11 cellular contexts compared by ENCODE assay signal in the genomic region with DNA sequence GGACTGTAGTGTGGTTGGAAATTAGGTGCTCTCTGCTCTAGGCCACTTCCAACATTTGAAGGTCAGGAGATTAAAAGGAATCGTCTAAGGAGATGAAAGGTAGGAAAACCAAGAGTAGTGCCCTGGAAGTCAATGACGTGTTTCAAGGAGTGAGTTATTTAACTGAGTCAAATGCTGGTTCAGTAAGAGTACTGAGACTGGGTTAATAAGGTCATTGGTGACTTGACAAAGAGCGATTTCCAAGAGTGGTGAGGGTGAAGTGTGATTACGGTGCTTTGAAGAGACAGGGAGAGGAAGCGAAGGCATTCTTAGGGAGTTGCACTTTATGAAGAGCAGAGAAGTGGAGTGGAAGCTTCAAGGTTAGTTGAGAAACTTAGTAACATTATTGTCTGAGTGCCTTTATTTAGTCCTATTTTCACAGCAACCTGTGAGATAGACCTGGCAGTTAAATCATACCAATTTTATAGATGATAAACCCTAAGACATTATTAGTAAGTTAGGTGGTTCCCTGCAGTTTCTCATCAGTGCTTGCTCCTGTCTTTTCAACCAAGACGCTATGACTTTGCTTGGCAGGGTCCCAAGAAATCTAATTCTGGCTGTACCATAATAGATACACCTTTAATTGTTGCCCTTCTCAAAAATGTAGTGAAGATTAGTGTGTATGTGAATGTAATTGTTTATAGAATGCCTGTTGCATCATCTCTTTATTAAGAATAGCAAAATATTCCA. TPM values are rescaled to one million over a fixed set of nuclear protein-coding genes. Genes with fewer than 3 reads are reported as not detected.
DNase-seq lines count a peak whose midpoint lies in the region; ATAC-seq and TF ChIP-seq lines count a peak whose summit lies in the region.
"Had no signal": no experiment of that assay in that cellular context is flagged by ENCODE, and none has a peak within 500 bp of the region (broad histone marks: within the 10 kb centered on the region; RNA-seq: fewer than 3 reads in every experiment).

No MANE protein-coding gene starts in this region.

- H3K27ac ChIP-seq in RWPE2 (ENCODE audit: poor library complexity, severe bottlenecking) (no peak overlapping the region), epithelial cell of prostate (peak overlapping the region; percentile 33), neuronal stem cell (replicated peaks; ENCODE audit: low read length) (no peak overlapping the region), esophagus muscularis mucosa (replicated peaks in 1 of 4) (peak overlapping the region in 1 of 4 donors; percentile 32)
- H3K27ac ChIP-seq: SJSA1 had no signal

- peaks cover 64% of the 10 kb centered on the region for H3K36me3 Mint-ChIP-seq in activated CD4-positive, alpha-beta T cell treated with anti-CD3 and anti-CD28 coated beads, Interleukin-2, amount 10 ng/mL, durations not matched to agents 7 days and 5 days (ENCODE audit: low read depth)
- H3K36me3 Mint-ChIP-seq in progenitor cell of endocrine pancreas (ENCODE audit: insufficient read depth): peaks cover 28% of the 10 kb centered on the region

- no peaks in the 10 kb centered on the region for H3K9me3 Mint-ChIP-seq in activated CD4-positive, alpha-beta T cell treated with anti-CD3 and anti-CD28 coated beads, Interleukin-2, amount 10 ng/mL, durations not matched to agents 7 days and 5 days
- H3K9me3 Mint-ChIP-seq in progenitor cell of endocrine pancreas (ENCODE audit: low read depth): no peaks in the 10 kb centered on the region

- CTCF ChIA-PET in activated CD4-positive, alpha-beta T cell treated with anti-CD3 and anti-CD28 coated beads, Interleukin-2, amount 10 ng/mL, durations not matched to agents 7 days and 5 days (lab: Charles Lee): no interaction called here

- H3K9ac ChIP-seq in neuronal stem cell (ENCODE audit: low read depth, low read length, poor library complexity): no peak overlapping the region

- no CpG with 5 or more reads among the region's 6 CpGs for WGBS in neuronal stem cell (ENCODE audit: extremely low coverage in 2 of 2, insufficient read length in 2 of 2, insufficient replicate concordance in 1 of 2), 2 donors
- WGBS in esophagus muscularis mucosa: 59% methylated on average over 6 of the region's 6 CpGs

- no peak overlapping the region for H2AFZ ChIP-seq in neuronal stem cell (ENCODE audit: low read length)

- no peak overlapping the region for H3K18ac ChIP-seq in neuronal stem cell (ENCODE audit: low read length)

- H3K4me1 Mint-ChIP-seq in activated CD4-positive, alpha-beta T cell treated with anti-CD3 and anti-CD28 coated beads, Interleukin-2, amount 10 ng/mL, durations not matched to agents 7 days and 5 days: peaks cover 58% of the 10 kb centered on the region
- H3K4me1 Mint-ChIP-seq in progenitor cell of endocrine pancreas (ENCODE audit: low read depth): peaks cover 24% of the 10 kb centered on the region

- no peak for TF ChIP-seq EP300 in esophagus muscularis mucosa (IDR thresholded peaks at IDR 0.05)

- H3K14ac ChIP-seq in neuronal stem cell (ENCODE audit: low read length): no peak overlapping the region

- POLR2A ChIA-PET in activated CD4-positive, alpha-beta T cell treated with anti-CD3 and anti-CD28 coated beads, Interleukin-2, amount 10 ng/mL, durations not matched to agents 7 days and 5 days (lab: Charles Lee): no interaction called here

- no peak overlapping the region for H2BK15ac ChIP-seq in neuronal stem cell (ENCODE audit: low read length)

- intact Hi-C loops in esophagus muscularis mucosa (cut with DNase I): no loop called here

- ATAC-seq in RWPE2 (ENCODE audit: low read depth) (peak; percentile 15; the same call in 1 of the 3 replicates), GM18870 (IDR thresholded peaks at IDR 0.05; ENCODE audit: unreplicated experiment) (no peak)

- no peak overlapping the region for H3K4me2 ChIP-seq in neuronal stem cell (ENCODE audit: insufficient read depth, low read length, poor library complexity, severe bottlenecking)

- peaks cover 37% of the 10 kb centered on the region for H3K4me1 ChIP-seq in RWPE2 (ENCODE audit: insufficient read depth, poor library complexity, severe bottlenecking)
- peaks cover 1 to 7% of the 10 kb centered on the region in 2 donors for H3K4me1 ChIP-seq in neuronal stem cell (ENCODE audit: control insufficient read depth in 2 of 2, insufficient read depth in 1 of 2, low read depth in 1 of 2, low read length in 2 of 2)
- peaks cover 54 to 70% (median 69%) of the 10 kb centered on the region in 4 donors for H3K4me1 ChIP-seq in esophagus muscularis mucosa

- H2AK5ac ChIP-seq in neuronal stem cell (ENCODE audit: low read depth, low read length): no peak overlapping the region

- no peak overlapping the region for H3K4ac ChIP-seq in neuronal stem cell (ENCODE audit: low read length)

- no peaks in the 10 kb centered on the region for H3K27me3 Mint-ChIP-seq in activated CD4-positive, alpha-beta T cell treated with anti-CD3 and anti-CD28 coated beads, Interleukin-2, amount 10 ng/mL, durations not matched to agents 7 days and 5 days
- H3K27me3 Mint-ChIP-seq in progenitor cell of endocrine pancreas: no peaks in the 10 kb centered on the region

- no peaks in the 10 kb centered on the region for H3K9me3 ChIP-seq in RWPE2 (ENCODE audit: severe bottlenecking)
- no peaks in the 10 kb centered on the region for H3K9me3 ChIP-seq in neuronal stem cell (replicated peaks in 1 of 2; ENCODE audit: control insufficient read depth in 2 of 2, insufficient read depth in 1 of 2, low read depth in 1 of 2, low read length in 2 of 2)
- no peaks in the 10 kb centered on the region for H3K9me3 ChIP-seq in esophagus muscularis mucosa
- H3K9me3 ChIP-seq: SJSA1 had no signal

- H3K27ac Mint-ChIP-seq in activated CD4-positive, alpha-beta T cell treated with anti-CD3 and anti-CD28 coated beads, Interleukin-2, amount 10 ng/mL, durations not matched to agents 7 days and 5 days: peak overlapping the region; percentile 27
- peak overlapping the region; percentile 23 for H3K27ac Mint-ChIP-seq in progenitor cell of endocrine pancreas

- no peak overlapping the region for H4K91ac ChIP-seq in neuronal stem cell (ENCODE audit: low read depth, low read length, poor library complexity)

- TF ChIP-seq POLR2A in esophagus muscularis mucosa (IDR thresholded peaks at IDR 0.05; ENCODE audit: low read depth): no peak

- no peak overlapping the region for H2BK5ac ChIP-seq in neuronal stem cell (ENCODE audit: low read length)

- H2BK12ac ChIP-seq in neuronal stem cell (ENCODE audit: low read length): no peak overlapping the region

- H4K8ac ChIP-seq in neuronal stem cell (ENCODE audit: low read depth, low read length): no peak overlapping the region

- H3K4me3 ChIP-seq in RWPE2 (ENCODE audit: severe bottlenecking) (no peak overlapping the region), neuronal stem cell (ENCODE audit: low read length in 2 of 2) (no peak overlapping the region), esophagus muscularis mucosa (peak overlapping the region in 2 of 4 donors; percentile 6 to 11)
- H3K4me3 ChIP-seq: SJSA1 had no signal

- no peak for DNase-seq in activated CD4-positive, alpha-beta T cell treated with anti-CD3 and anti-CD28 coated beads, Interleukin-2, amount 10 ng/mL, durations not matched to agents 7 days and 5 days
- no peak for DNase-seq in activated CD4-positive, alpha-beta T cell treated with anti-CD3 and anti-CD28 coated beads, Interleukin-2, amount 50 U/mL, for 4 hours
- DNase-seq in RWPE2 (ENCODE audit: low spot score): no peak
- DNase-seq in epithelial cell of prostate (ENCODE audit: low read depth, low spot score): no peak
- DNase-seq in progenitor cell of endocrine pancreas (ENCODE audit: low spot score, unreplicated experiment): no peak
- DNase-seq in neuronal stem cell (ENCODE audit: low spot score): no peak
- no peak for DNase-seq in esophagus muscularis mucosa (ENCODE audit: extremely low spot score)
- DNase-seq: NCI-H1436 treated with DMSO at 0.1 percent for 48 hours; stimulated activated CD4-positive, alpha-beta T cell treated with anti-CD3 and anti-CD28 coated beads, Interleukin-2, amount 100 ng/mL, for 48 hours had no signal

- TF ChIP-seq CTCF in RWPE2 (IDR thresholded peaks at IDR 0.05; ENCODE audit: poor library complexity, severe bottlenecking) (no peak), progenitor cell of endocrine pancreas (IDR thresholded peaks at IDR 0.05; ENCODE audit: unreplicated experiment) (no peak), esophagus muscularis mucosa (IDR thresholded peaks at IDR 0.05) (no peak)

- H3K27me3 ChIP-seq in RWPE2 (ENCODE audit: insufficient read depth, poor library complexity, severe bottlenecking): no peaks in the 10 kb centered on the region
- H3K27me3 ChIP-seq in neuronal stem cell (ENCODE audit: control insufficient read depth in 3 of 3, insufficient read depth in 3 of 3, low read depth in 1 of 3, low read length in 3 of 3): no peaks in the 10 kb centered on the region
- no peaks in the 10 kb centered on the region for H3K27me3 ChIP-seq in esophagus muscularis mucosa
- H3K27me3 ChIP-seq: SJSA1 had no signal

- peaks cover 95% of the 10 kb centered on the region for H3K36me3 ChIP-seq in RWPE2 (ENCODE audit: low read depth)
- H3K36me3 ChIP-seq in neuronal stem cell (replicated peaks in 1 of 2; ENCODE audit: control insufficient read depth in 2 of 2, insufficient read depth in 2 of 2, low read length in 2 of 2): peaks cover 30 to 91% of the 10 kb centered on the region in 2 donors
- peaks cover 27 to 85% (median 64%) of the 10 kb centered on the region in 4 donors for H3K36me3 ChIP-seq in esophagus muscularis mucosa

- peaks cover 10% of the 10 kb centered on the region for H3K79me1 ChIP-seq in neuronal stem cell (ENCODE audit: low read depth, low read length)

- no peak overlapping the region for H2BK120ac ChIP-seq in neuronal stem cell (ENCODE audit: low read depth, low read length)

- peak overlapping the region; percentile 27 for H3K4me3 Mint-ChIP-seq in activated CD4-positive, alpha-beta T cell treated with anti-CD3 and anti-CD28 coated beads, Interleukin-2, amount 10 ng/mL, durations not matched to agents 7 days and 5 days
- no peak overlapping the region for H3K4me3 Mint-ChIP-seq in progenitor cell of endocrine pancreas (ENCODE audit: low read depth)

- no peak overlapping the region for H3K23ac ChIP-seq in neuronal stem cell (ENCODE audit: low read depth, low read length, poor library complexity)

RNA-seq across cellular contexts. Expression of gene ZNF207, which starts 5.9 kb away (rescaled TPM):
- total RNA-seq in activated CD4-positive, alpha-beta T cell treated with anti-CD3 and anti-CD28 coated beads, Interleukin-2, amount 10 ng/mL, durations not matched to agents 7 days and 5 days: 100 to 1,000 TPM; 249 to 278 TPM
- 226 and 240 TPM in 2 replicates for total RNA-seq in progenitor cell of endocrine pancreas
- polyA plus RNA-seq in neuronal stem cell (2013, experiment 1 of 2): 181 TPM
- polyA plus RNA-seq in neuronal stem cell (2013, experiment 2 of 2): 177 TPM
- total RNA-seq in esophagus muscularis mucosa: 10 to 100 TPM; 68.1 to 92.1 (median 86.3) TPM

RNA-seq across cellular contexts. Expression of gene C17orf75, which starts 13.8 kb away (rescaled TPM):
- 10 to 100 TPM; 25.8 to 27.7 TPM for total RNA-seq in activated CD4-positive, alpha-beta T cell treated with anti-CD3 and anti-CD28 coated beads, Interleukin-2, amount 10 ng/mL, durations not matched to agents 7 days and 5 days
- total RNA-seq in progenitor cell of endocrine pancreas (39.1 TPM in 2 replicates), esophagus muscularis mucosa (10 to 100 TPM in 1 of 4 donors, 1 to 10 TPM in 3; 9.1 to 11.6 (median 9.5) TPM)
- 47.7 TPM for polyA plus RNA-seq in neuronal stem cell (2013, experiment 1 of 2)
- 47.1 TPM for polyA plus RNA-seq in neuronal stem cell (2013, experiment 2 of 2)
